In genomic region chr10:131943021-131943814, GRCh38 we compare ENCODE assay signal across 8 cellular contexts. TPM values are rescaled to one million over a fixed set of nuclear protein-coding genes. Genes with fewer than 3 reads are reported as not detected.
DNase-seq lines count a peak whose midpoint lies in the region; TF ChIP-seq lines count a peak whose summit lies in the region.

No MANE protein-coding gene starts in this region.

- no peaks in the 10 kb centered on the region for H3K9me3 ChIP-seq in PC-9 (ENCODE audit: insufficient read depth, low read depth)
- H3K9me3 ChIP-seq in parathyroid adenoma (ENCODE audit: control insufficient read depth, low read length) = no peaks in the 10 kb centered on the region

- H3K27ac ChIP-seq in PC-9 (no peak overlapping the region), parathyroid adenoma (no peak overlapping the region)

- H3K4me1 ChIP-seq in PC-9 (replicated peaks; ENCODE audit: insufficient read depth) = no peaks in the 10 kb centered on the region
- no peaks in the 10 kb centered on the region for H3K4me1 ChIP-seq in parathyroid adenoma

- H2AFZ ChIP-seq in PC-9 = no peak overlapping the region
- no peak overlapping the region for H2AFZ ChIP-seq in parathyroid adenoma

- CTCF ChIA-PET in PC-9 (lab: Charles Lee) = no interaction called here

- no peaks in the 10 kb centered on the region for H3F3A ChIP-seq in PC-9 (ENCODE audit: insufficient read depth, low read depth)

- H3K9me2 ChIP-seq in PC-9 (ENCODE audit: insufficient read depth) = no peaks in the 10 kb centered on the region

- H4K20me1 ChIP-seq in PC-9 (ENCODE audit: insufficient read depth) = no peaks in the 10 kb centered on the region

- H3K4me3 ChIP-seq in PC-9 = no peak overlapping the region
- no peak overlapping the region for H3K4me3 ChIP-seq in foreskin fibroblast (ENCODE audit: low read depth in 1 of 2, low read length in 2 of 2)
- no peak overlapping the region for H3K4me3 ChIP-seq in parathyroid adenoma (ENCODE audit: low read depth, low read length)

- TF ChIP-seq CTCF in GM10266 (IDR thresholded peaks at IDR 0.05; ENCODE audit: control insufficient read depth, insufficient read depth, low read depth, missing control alignments) (peak; percentile 44), PC-9 (conservative IDR thresholded peaks at IDR 0.05) (peak; percentile 33; the same call in 1 of the 2 replicates), foreskin fibroblast (IDR thresholded peaks at IDR 0.05; ENCODE audit: low read depth, low read length) (peak; percentile 21), parathyroid adenoma (IDR thresholded peaks at IDR 0.05) (peak; percentile 40)

- H3K79me2 ChIP-seq in PC-9 (ENCODE audit: low read depth) = no peaks in the 10 kb centered on the region
- H3K79me2 ChIP-seq in parathyroid adenoma = peaks cover 4% of the 10 kb centered on the region

- intact Hi-C loops in PC-9 (cut with micrococcal nuclease; ENCODE audit: unreplicated experiment) = no loop called here

- H3K36me3 ChIP-seq in PC-9 (ENCODE audit: low read depth) = no peaks in the 10 kb centered on the region
- no peaks in the 10 kb centered on the region for H3K36me3 ChIP-seq in parathyroid adenoma (ENCODE audit: control insufficient read depth, insufficient read depth, low read length)

- no peaks in the 10 kb centered on the region for H3K27me3 ChIP-seq in PC-9 (ENCODE audit: insufficient read depth, low read depth)
- H3K27me3 ChIP-seq in parathyroid adenoma (ENCODE audit: control insufficient read depth, insufficient read depth, low read length) = no peaks in the 10 kb centered on the region

- H3K4me2 ChIP-seq in PC-9 (no peak overlapping the region), parathyroid adenoma (ENCODE audit: low read length) (no peak overlapping the region)

- POLR2A ChIA-PET in PC-9 (lab: Charles Lee; ENCODE audit: unreplicated experiment) = no interaction called here

- BruUV-seq in PC-9 (replicated peaks; lab: Mats Ljungman, UMichigan) = no TSS peak

- H3K9ac ChIP-seq in parathyroid adenoma = no peak overlapping the region

- no peak for DNase-seq in GM10266 (ENCODE audit: extremely low spot score)
- DNase-seq in PC-9 = no peak
- peak in 1 of 2 donors; percentile 37 for DNase-seq in foreskin fibroblast
- DNase-seq in NCI-H2227 (lab: John Stamatoyannopoulos, UW; ENCODE audit: unreplicated experiment) = no peak
- DNase-seq in stimulated activated CD4-positive, alpha-beta T cell treated with anti-CD3 and anti-CD28 coated beads, Interleukin-2, amount 100 ng/mL, for 48 hours = no peak
- DNase-seq in HT-29 (ENCODE audit: low spot score) = no peak
- no peak for DNase-seq in amniotic stem cell (lab: John Stamatoyannopoulos, UW)

RNA-seq across cellular contexts. Expression of gene BNIP3, which starts 38.5 kb away (rescaled TPM):
- 21.0 and 21.9 TPM in 2 replicates for total RNA-seq in PC-9 (2021)
- total RNA-seq in HT-29 (2014; rRNA removed; shearing (Covaris generic)) = not detected in 2 replicates

RNA-seq across cellular contexts. Expression of gene PPP2R2D, which starts 42.4 kb away (rescaled TPM):
- total RNA-seq in PC-9 (2021) = 23.5 TPM in 2 replicates
- 30.3 and 37.5 TPM in 2 replicates for total RNA-seq in HT-29 (2014; rRNA removed; shearing (Covaris generic))

Comparison
In these comparisons a context has a peak if more than half of its experiments do, and no peak if none do; other contexts are left out.
1. RNA of gene BNIP3, which starts 38.5 kb away (total RNA-seq): 21.0 to 21.9 TPM in PC-9; not detected in HT-29; every median in the first group is over 10 times any median in the second.
2. Peak in every context shown above with its lines, with median percentiles within 50 percentile points of each other: CTCF ChIP-seq.